Comparison of ENCODE assay signal across 16 cellular contexts in genomic region chr17:75477493-75477862, GRCh38. TPM values are rescaled to one million over a fixed set of nuclear protein-coding genes. Genes with fewer than 3 reads are reported as not detected.
DNase-seq lines count a peak whose midpoint lies in the region; ATAC-seq and TF ChIP-seq lines count a peak whose summit lies in the region.
"Had no signal": no experiment of that assay in that cellular context is flagged by ENCODE, and none has a peak within 500 bp of the region (broad histone marks: within the 10 kb centered on the region; RNA-seq: fewer than 3 reads in every experiment).

No MANE protein-coding gene starts in this region.

- intact Hi-C loops in heart right ventricle (cut with DNase I) = loop anchor here in 2 of 10 donors (5.0 to 10.0 kb wide), 3 partner anchors 35 to 53 kb away; no protein-coding TSS in a partner anchor
- intact Hi-C loops in cardiac septum (cut with DNase I) = no loop called here
- intact Hi-C loops in activated T-helper 1 cell treated with anti-CD3 and anti-CD28 coated beads, Interleukin-12 subunit alpha, Interleukin-12 subunit beta, Interleukin-2, Interleukin-4 antibody, amounts not matched to agents 30 ng/mL and 10 ng/mL and 1 ng/mL, durations not matched to agents 14 hours and 24 hours and 36 hours (cut with micrococcal nuclease) = no loop called here

- peaks cover 11% of the 10 kb centered on the region for H3K36me3 Mint-ChIP-seq in activated T-helper 1 cell treated with anti-CD3 and anti-CD28 coated beads, Interleukin-12 subunit alpha, Interleukin-12 subunit beta, Interleukin-2, Interleukin-4 antibody, amounts not matched to agents 30 ng/mL and 10 ng/mL and 1 ng/mL, durations not matched to agents 14 hours and 24 hours and 36 hours (ENCODE audit: low read depth)

- H3K27me3 ChIP-seq in heart right ventricle (no peaks in the 10 kb centered on the region), layer of hippocampus (ENCODE audit: control insufficient read depth, insufficient read depth, low read length) (no peaks in the 10 kb centered on the region), skeletal muscle tissue (ENCODE audit: control insufficient read depth in 3 of 3, insufficient read depth in 3 of 3, low read length in 3 of 3) (no peaks in the 10 kb centered on the region)
- H3K27me3 ChIP-seq: brain microvascular endothelial cell had no signal

- 80% methylated on average over 11 of the region's 11 CpGs for WGBS in heart right ventricle, 2 donors

- H3K9ac ChIP-seq in skeletal muscle tissue (ENCODE audit: low read depth in 1 of 3, low read length in 3 of 3) = peak overlapping the region in 1 of 3 donors; percentile 71

- H3K36me3 ChIP-seq in heart right ventricle = peaks cover 0 to 22% (median 0%) of the 10 kb centered on the region in 9 donors
- peaks cover 7 to 11% (median 8%) of the 10 kb centered on the region in 3 donors for H3K36me3 ChIP-seq in skeletal muscle tissue (ENCODE audit: control insufficient read depth in 3 of 3, insufficient read depth in 3 of 3, low read length in 3 of 3)
- H3K36me3 ChIP-seq: brain microvascular endothelial cell had no signal

- H3K27ac ChIP-seq in heart right ventricle (peak overlapping the region in 9 of 10 donors; percentile 56 to 90 (median 80)), layer of hippocampus (ENCODE audit: low read depth, low read length) (peak overlapping the region; percentile 83), skeletal muscle tissue (ENCODE audit: low read depth, low read length) (peak overlapping the region; percentile 66)
- H3K27ac ChIP-seq: brain microvascular endothelial cell had no signal

- peaks cover 28 to 86% (median 53%) of the 10 kb centered on the region in 9 donors for H3K4me1 ChIP-seq in heart right ventricle
- peaks cover 72 to 82% (median 79%) of the 10 kb centered on the region in 3 donors for H3K4me1 ChIP-seq in skeletal muscle tissue (ENCODE audit: control insufficient read depth in 3 of 3, insufficient read depth in 3 of 3, low read length in 3 of 3)

- DNase-seq in heart right ventricle (no peak), cardiac septum (ENCODE audit: low spot score) (no peak)
- no peak for DNase-seq in activated T-helper 1 cell treated with anti-CD3 and anti-CD28 coated beads, Interleukin-12 subunit alpha, Interleukin-12 subunit beta, Interleukin-2, Interleukin-4 antibody, amounts not matched to agents 30 ng/mL and 10 ng/mL and 1 ng/mL, durations not matched to agents 14 hours and 24 hours and 36 hours (ENCODE audit: low spot score)
- DNase-seq: activated CD4-positive, alpha-beta memory T cell treated with anti-CD3 and anti-CD28 coated beads for 36 hours; activated effector memory CD4-positive, alpha-beta T cell treated with anti-CD3 and anti-CD28 coated beads, Interleukin-2, amount 50 U/mL, for 16 hours; activated naive CD8-positive, alpha-beta T cell treated with anti-CD3 and anti-CD28 coated beads, Interleukin-2, amount 50 U/mL, for 24 hours; brain microvascular endothelial cell; Karpas-422; MV-4-11; NCI-H774; SHP77 had no signal

- H3K4me3 Mint-ChIP-seq in activated T-helper 1 cell treated with anti-CD3 and anti-CD28 coated beads, Interleukin-12 subunit alpha, Interleukin-12 subunit beta, Interleukin-2, Interleukin-4 antibody, amounts not matched to agents 30 ng/mL and 10 ng/mL and 1 ng/mL, durations not matched to agents 14 hours and 24 hours and 36 hours = no peak overlapping the region
- H3K4me3 Mint-ChIP-seq: activated CD4-positive, alpha-beta memory T cell treated with anti-CD3 and anti-CD28 coated beads for 36 hours; activated naive CD8-positive, alpha-beta T cell treated with anti-CD3 and anti-CD28 coated beads, Interleukin-2, amount 50 U/mL, for 24 hours had no signal

- H3K27me3 Mint-ChIP-seq in activated T-helper 1 cell treated with anti-CD3 and anti-CD28 coated beads, Interleukin-12 subunit alpha, Interleukin-12 subunit beta, Interleukin-2, Interleukin-4 antibody, amounts not matched to agents 30 ng/mL and 10 ng/mL and 1 ng/mL, durations not matched to agents 14 hours and 24 hours and 36 hours (ENCODE audit: insufficient read depth) = no peaks in the 10 kb centered on the region
- H3K27me3 Mint-ChIP-seq: activated CD4-positive, alpha-beta memory T cell treated with anti-CD3 and anti-CD28 coated beads for 36 hours; activated naive CD8-positive, alpha-beta T cell treated with anti-CD3 and anti-CD28 coated beads, Interleukin-2, amount 50 U/mL, for 24 hours had no signal

- ATAC-seq in heart right ventricle = no peak
- no peak for ATAC-seq in HG02938 (IDR thresholded peaks at IDR 0.05; ENCODE audit: unreplicated experiment)
- no peak for ATAC-seq in GM19467 (IDR thresholded peaks at IDR 0.05; ENCODE audit: unreplicated experiment)
- ATAC-seq in GM21360 (IDR thresholded peaks at IDR 0.05; ENCODE audit: unreplicated experiment) = no peak
- ATAC-seq: activated naive CD8-positive, alpha-beta T cell treated with anti-CD3 and anti-CD28 coated beads, Interleukin-2, amount 50 U/mL, for 24 hours had no signal

- no peaks in the 10 kb centered on the region for H3K9me3 Mint-ChIP-seq in activated T-helper 1 cell treated with anti-CD3 and anti-CD28 coated beads, Interleukin-12 subunit alpha, Interleukin-12 subunit beta, Interleukin-2, Interleukin-4 antibody, amounts not matched to agents 30 ng/mL and 10 ng/mL and 1 ng/mL, durations not matched to agents 14 hours and 24 hours and 36 hours
- H3K9me3 Mint-ChIP-seq: activated CD4-positive, alpha-beta memory T cell treated with anti-CD3 and anti-CD28 coated beads for 36 hours; activated naive CD8-positive, alpha-beta T cell treated with anti-CD3 and anti-CD28 coated beads, Interleukin-2, amount 50 U/mL, for 24 hours had no signal

- H3K4me1 Mint-ChIP-seq in activated T-helper 1 cell treated with anti-CD3 and anti-CD28 coated beads, Interleukin-12 subunit alpha, Interleukin-12 subunit beta, Interleukin-2, Interleukin-4 antibody, amounts not matched to agents 30 ng/mL and 10 ng/mL and 1 ng/mL, durations not matched to agents 14 hours and 24 hours and 36 hours (ENCODE audit: low read depth) = no peaks in the 10 kb centered on the region
- H3K4me1 Mint-ChIP-seq: activated naive CD8-positive, alpha-beta T cell treated with anti-CD3 and anti-CD28 coated beads, Interleukin-2, amount 50 U/mL, for 24 hours had no signal

- H3K9me3 ChIP-seq in heart right ventricle (no peaks in the 10 kb centered on the region), skeletal muscle tissue (ENCODE audit: control insufficient read depth in 3 of 3, low read length in 3 of 3) (no peaks in the 10 kb centered on the region)

- no peak overlapping the region for H3K27ac Mint-ChIP-seq in activated T-helper 1 cell treated with anti-CD3 and anti-CD28 coated beads, Interleukin-12 subunit alpha, Interleukin-12 subunit beta, Interleukin-2, Interleukin-4 antibody, amounts not matched to agents 30 ng/mL and 10 ng/mL and 1 ng/mL, durations not matched to agents 14 hours and 24 hours and 36 hours
- H3K27ac Mint-ChIP-seq: activated CD4-positive, alpha-beta memory T cell treated with anti-CD3 and anti-CD28 coated beads for 36 hours; activated naive CD8-positive, alpha-beta T cell treated with anti-CD3 and anti-CD28 coated beads, Interleukin-2, amount 50 U/mL, for 24 hours had no signal

- TF ChIP-seq CTCF in heart right ventricle (IDR thresholded peaks at IDR 0.05) = no peak

- H3K4me3 ChIP-seq in heart right ventricle (peak overlapping the region in 3 of 10 donors; percentile 37 to 44 (median 42)), skeletal muscle tissue (ENCODE audit: low read length in 3 of 3) (no peak overlapping the region)

RNA-seq across cellular contexts. Expression of gene TMEM94, which starts 21.0 kb away (rescaled TPM):
- total RNA-seq in heart right ventricle = 10 to 100 TPM; 29.0 to 66.7 (median 41.3) TPM
- polyA plus RNA-seq in heart right ventricle = 10 to 100 TPM; 25.6 to 56.1 TPM
- total RNA-seq in cardiac septum = 56.6 TPM
- 18.3 TPM for total RNA-seq in skeletal muscle tissue
- 67.0 and 70.4 TPM in 2 replicates for total RNA-seq in activated T-helper 1 cell treated with anti-CD3 and anti-CD28 coated beads, Interleukin-12 subunit alpha, Interleukin-12 subunit beta, Interleukin-2, Interleukin-4 antibody, amounts not matched to agents 30 ng/mL and 10 ng/mL and 1 ng/mL, durations not matched to agents 14 hours and 24 hours and 36 hours

RNA-seq across cellular contexts. Expression of gene CASKIN2, which starts 37.9 kb away (rescaled TPM):
- total RNA-seq in heart right ventricle (10 to 100 TPM; 29.0 to 59.2 (median 37.2) TPM), cardiac septum (48.2 TPM), skeletal muscle tissue (8.9 TPM)
- 10 to 100 TPM; 17.6 to 31.2 TPM for polyA plus RNA-seq in heart right ventricle
- total RNA-seq in activated T-helper 1 cell treated with anti-CD3 and anti-CD28 coated beads, Interleukin-12 subunit alpha, Interleukin-12 subunit beta, Interleukin-2, Interleukin-4 antibody, amounts not matched to agents 30 ng/mL and 10 ng/mL and 1 ng/mL, durations not matched to agents 14 hours and 24 hours and 36 hours = 0.88 and 2.0 TPM in 2 replicates

RNA-seq across cellular contexts. Expression of gene TSEN54, which starts 38.9 kb away (rescaled TPM):
- total RNA-seq in heart right ventricle (1 to 10 TPM; 4.2 to 9.9 (median 6.1) TPM), cardiac septum (7.7 TPM), skeletal muscle tissue (15.7 TPM)
- polyA plus RNA-seq in heart right ventricle = 10 to 100 TPM; 13.6 to 18.1 TPM
- 65.9 and 72.6 TPM in 2 replicates for total RNA-seq in activated T-helper 1 cell treated with anti-CD3 and anti-CD28 coated beads, Interleukin-12 subunit alpha, Interleukin-12 subunit beta, Interleukin-2, Interleukin-4 antibody, amounts not matched to agents 30 ng/mL and 10 ng/mL and 1 ng/mL, durations not matched to agents 14 hours and 24 hours and 36 hours

RNA-seq across cellular contexts. Expression of gene LLGL2, which starts 48.0 kb away (rescaled TPM):
- total RNA-seq in heart right ventricle (1 to 10 TPM; 1.1 to 5.0 (median 2.6) TPM), cardiac septum (4.7 TPM), skeletal muscle tissue (4.7 TPM)
- polyA plus RNA-seq in heart right ventricle = 10 to 100 TPM in 1 of 2 donors, 1 to 10 TPM in 1; 5.6 to 14.8 TPM
- 7.1 and 8.2 TPM in 2 replicates for total RNA-seq in activated T-helper 1 cell treated with anti-CD3 and anti-CD28 coated beads, Interleukin-12 subunit alpha, Interleukin-12 subunit beta, Interleukin-2, Interleukin-4 antibody, amounts not matched to agents 30 ng/mL and 10 ng/mL and 1 ng/mL, durations not matched to agents 14 hours and 24 hours and 36 hours
